8 cellular contexts compared by ENCODE assay signal in the genomic region with DNA sequence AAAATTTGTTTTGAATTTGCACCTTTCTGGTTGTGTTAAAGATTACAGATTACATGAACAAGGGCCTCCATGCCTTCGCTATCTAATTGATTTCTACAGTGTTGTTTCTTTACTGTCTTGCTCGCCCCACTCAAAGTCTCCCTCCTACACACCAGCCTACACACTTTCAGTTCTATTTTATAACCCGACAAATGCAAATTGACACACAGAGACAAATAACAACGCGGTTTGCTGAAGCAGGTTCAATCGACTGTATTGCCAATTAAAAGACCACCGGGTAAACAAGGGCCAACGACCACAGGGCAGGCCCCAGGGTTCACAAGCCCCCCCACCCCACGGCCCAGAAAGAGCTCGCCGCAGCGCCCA. TPM values are rescaled to one million over a fixed set of nuclear protein-coding genes. Genes with fewer than 3 reads are reported as not detected.
DNase-seq lines count a peak whose midpoint lies in the region; ATAC-seq and TF ChIP-seq lines count a peak whose summit lies in the region.

No MANE protein-coding gene starts in this region.

- H3K9me2 ChIP-seq in GM23338 (ENCODE audit: insufficient read depth): no peaks in the 10 kb centered on the region
- H3K9me2 ChIP-seq in hepatocyte (replicated peaks; ENCODE audit: insufficient read depth): no peaks in the 10 kb centered on the region

- H3K4me1 ChIP-seq in GM23338 (ENCODE audit: insufficient read depth): peaks cover 35% of the 10 kb centered on the region
- peaks cover 45% of the 10 kb centered on the region for H3K4me1 ChIP-seq in hepatocyte (ENCODE audit: insufficient read depth)

- no peaks in the 10 kb centered on the region for H3K27me3 ChIP-seq in GM23338 (ENCODE audit: insufficient read depth)
- no peaks in the 10 kb centered on the region for H3K27me3 ChIP-seq in hepatocyte

- peak overlapping the region; percentile 92 for H3K4me3 Mint-ChIP-seq in GM23338
- H3K4me3 Mint-ChIP-seq in WTC11: peak overlapping the region; percentile 100
- peak overlapping the region; percentile 83 for H3K4me3 Mint-ChIP-seq in stimulated activated memory B cell treated with anti-CD40 and anti-IgM and Interleukin-4, amounts not matched to agents 10 μg/mL and 1 μg/mL and 100 μg/mL, for 72 hours

- POLR2A ChIA-PET in WTC11 (lab: Charles Lee): interaction anchor here (0.6 to 2.0 kb wide), 6 partner anchors 33 to 128 kb away, joined by 3 to 7 read pairs (median 6); partner anchors contain the start of genes ASTL and NCAPH

- H3K9me3 ChIP-seq in hepatocyte (ENCODE audit: low read depth): no peaks in the 10 kb centered on the region

- H3K79me2 ChIP-seq in GM23338 (replicated peaks; ENCODE audit: insufficient read depth) (peaks cover 66% of the 10 kb centered on the region), hepatocyte (peaks cover 65% of the 10 kb centered on the region)

- H3K4me1 Mint-ChIP-seq in GM23338 (peaks cover 53% of the 10 kb centered on the region), WTC11 (peaks cover 54% of the 10 kb centered on the region)
- H3K4me1 Mint-ChIP-seq in stimulated activated memory B cell treated with anti-CD40 and anti-IgM and Interleukin-4, amounts not matched to agents 10 μg/mL and 1 μg/mL and 100 μg/mL, for 72 hours: peaks cover 70% of the 10 kb centered on the region

- H3K36me3 ChIP-seq in GM23338 (ENCODE audit: insufficient read depth) (no peaks in the 10 kb centered on the region), hepatocyte (replicated peaks; ENCODE audit: insufficient read depth, low read depth) (no peaks in the 10 kb centered on the region)

- CTCF ChIA-PET in WTC11 (lab: Charles Lee): interaction anchor here (0.6 to 3.4 kb wide), 12 partner anchors 8 to 598 kb away, joined by 3 to 25 read pairs (median 4); partner anchors contain the start of gene ASTL

- 1% methylated on average over 12 of the region's 12 CpGs for WGBS in hepatocyte (ENCODE audit: low lambda C conversion rate, missing lambda C conversion rate)

- H3K36me3 Mint-ChIP-seq in GM23338 (ENCODE audit: low read depth) (peaks cover 16% of the 10 kb centered on the region), WTC11 (peaks cover 14% of the 10 kb centered on the region)
- peaks cover 28% of the 10 kb centered on the region for H3K36me3 Mint-ChIP-seq in stimulated activated memory B cell treated with anti-CD40 and anti-IgM and Interleukin-4, amounts not matched to agents 10 μg/mL and 1 μg/mL and 100 μg/mL, for 72 hours

- H3K9me3 Mint-ChIP-seq in GM23338 (no peaks in the 10 kb centered on the region), WTC11 (no peaks in the 10 kb centered on the region)
- H3K9me3 Mint-ChIP-seq in stimulated activated memory B cell treated with anti-CD40 and anti-IgM and Interleukin-4, amounts not matched to agents 10 μg/mL and 1 μg/mL and 100 μg/mL, for 72 hours: no peaks in the 10 kb centered on the region

- peak overlapping the region; percentile 98 for H3K4me3 ChIP-seq in GM23338
- peak overlapping the region; percentile 65 for H3K4me3 ChIP-seq in hepatocyte

- no peak for TF ChIP-seq CTCF in GM23338 (conservative IDR thresholded peaks at IDR 0.05; ENCODE audit: low read depth in 2 of 2)
- TF ChIP-seq CTCF in WTC11 (IDR thresholded peaks at IDR 0.05): no peak
- TF ChIP-seq CTCF in hepatocyte (IDR thresholded peaks at IDR 0.05; ENCODE audit: poor library complexity): no peak

- H3K27ac ChIP-seq in GM23338 (ENCODE audit: low read depth) (peak overlapping the region; percentile 69; the same call in 1 of the 2 replicates), hepatocyte (peak overlapping the region; percentile 99)

- 0 out of 2 replicates have a peak, but pooled peaks cover 3% of the 10 kb centered on the region for H3F3A ChIP-seq in GM23338 (replicated peaks; ENCODE audit: low read depth)

- no peak for ATAC-seq in GM23338
- ATAC-seq in WTC11: no peak
- peak; percentile 9 for ATAC-seq in stimulated activated memory B cell treated with anti-CD40 and anti-IgM and Interleukin-4, amounts not matched to agents 10 μg/mL and 1 μg/mL and 100 μg/mL, for 72 hours

- H2AFZ ChIP-seq in GM23338: no peak overlapping the region
- peak overlapping the region; percentile 64 for H2AFZ ChIP-seq in hepatocyte

- peaks cover 42% of the 10 kb centered on the region for H4K20me1 ChIP-seq in GM23338 (replicated peaks; ENCODE audit: insufficient read depth)
- H4K20me1 ChIP-seq in hepatocyte (ENCODE audit: insufficient read depth, poor library complexity, severe bottlenecking): peaks cover 50% of the 10 kb centered on the region

- H3K27me3 Mint-ChIP-seq in GM23338 (ENCODE audit: insufficient read depth, low read depth, poor library complexity): peaks cover 5% of the 10 kb centered on the region
- no peaks in the 10 kb centered on the region for H3K27me3 Mint-ChIP-seq in WTC11 (ENCODE audit: low read depth)
- H3K27me3 Mint-ChIP-seq in stimulated activated memory B cell treated with anti-CD40 and anti-IgM and Interleukin-4, amounts not matched to agents 10 μg/mL and 1 μg/mL and 100 μg/mL, for 72 hours: no peaks in the 10 kb centered on the region

- H3K27ac Mint-ChIP-seq in GM23338: peak overlapping the region; percentile 91
- H3K27ac Mint-ChIP-seq in WTC11: peak overlapping the region; percentile 98
- H3K27ac Mint-ChIP-seq in stimulated activated memory B cell treated with anti-CD40 and anti-IgM and Interleukin-4, amounts not matched to agents 10 μg/mL and 1 μg/mL and 100 μg/mL, for 72 hours: peak overlapping the region; percentile 80

- H3K4me2 ChIP-seq in GM23338 (peak overlapping the region; percentile 99), hepatocyte (peak overlapping the region; percentile 91)

- peak; percentile 12 for DNase-seq in Ammon's horn (ENCODE audit: low spot score)
- DNase-seq in GM23338 (ENCODE audit: low spot score): no peak
- no peak for DNase-seq in WTC11 (ENCODE audit: low spot score)
- no peak for DNase-seq in hepatocyte (ENCODE audit: low spot score)
- DNase-seq in NCI-H2171 treated with DMSO at 0.1 percent for 48 hours (lab: John Stamatoyannopoulos, UW): no peak
- no peak for DNase-seq in NCI-H1105 treated with DMSO at 0.1 percent for 48 hours (lab: John Stamatoyannopoulos, UW)
- no peak for DNase-seq in NOMO-1 treated with dmso at 0.1 percent for 144 hours (lab: John Stamatoyannopoulos, UW; ENCODE audit: unreplicated experiment)

TF ChIP-seq in GM23338, 12 proteins besides CTCF, POLR2A, EP300 and RAD21:
- TF ChIP-seq ZNF114 (CRISPR knock-in tag; IDR thresholded peaks at IDR 0.05) (no peak), ETS1 (IDR thresholded peaks at IDR 0.05) (no peak), ZNF331 (CRISPR knock-in tag; IDR thresholded peaks at IDR 0.05; ENCODE audit: low read depth) (no peak), CREB1 (CRISPR knock-in tag; IDR thresholded peaks at IDR 0.05; ENCODE audit: low read depth) (no peak), POLR2AphosphoS5 (IDR thresholded peaks at IDR 0.05; ENCODE audit: low read depth) (no peak), STAT1 (IDR thresholded peaks at IDR 0.05; ENCODE audit: unreplicated experiment) (no peak), EZH2 (IDR thresholded peaks at IDR 0.05; ENCODE audit: low read depth, unreplicated experiment) (no peak)

TF ChIP-seq in WTC11, 78 proteins besides CTCF, POLR2A, EP300 and RAD21:
- TF ChIP-seq ZNF317 (CRISPR knock-in tag; IDR thresholded peaks at IDR 0.05; ENCODE audit: borderline replicate concordance, low read depth) (no peak), IRF2 (CRISPR knock-in tag; IDR thresholded peaks at IDR 0.05; ENCODE audit: borderline replicate concordance, low read depth) (no peak), SP1 (CRISPR knock-in tag; conservative IDR thresholded peaks at IDR 0.05) (no peak), RORB (CRISPR knock-in tag; IDR thresholded peaks at IDR 0.05) (no peak)
TF ChIP-seq in WTC11: peak in this region for 0.

RNA-seq across cellular contexts. Expression of gene STARD7, which starts 0.9 kb away (rescaled TPM):
- total RNA-seq in GM23338 (2014; rRNA removed; shearing (Covaris generic)): 222 TPM in 2 replicates
- polyA plus RNA-seq in GM23338 (2016; fragmentation: Nextera tagmentation; extraction: Ambion mirVana) (72.0 and 72.2 TPM in 2 replicates), hepatocyte (92.8 and 101 TPM in 2 replicates)
- total RNA-seq in WTC11 (2021) (199 to 217 TPM (median 201 TPM) in 3 replicates), hepatocyte (119 and 138 TPM in 2 replicates)

RNA-seq across cellular contexts. Expression of gene TMEM127, which starts 58.0 kb away (rescaled TPM):
- 19.9 and 24.6 TPM in 2 replicates for total RNA-seq in GM23338 (2014; rRNA removed; shearing (Covaris generic))
- polyA plus RNA-seq in GM23338 (2016; fragmentation: Nextera tagmentation; extraction: Ambion mirVana) (4.5 and 4.9 TPM in 2 replicates), hepatocyte (44.4 and 44.5 TPM in 2 replicates)
- total RNA-seq in WTC11 (2021) (22.9 to 25.6 TPM (median 24.7 TPM) in 3 replicates), hepatocyte (32.5 and 33.6 TPM in 2 replicates)

RNA-seq across cellular contexts. Expression of gene CIAO1, which starts 58.3 kb away (rescaled TPM):
- 87.0 and 119 TPM in 2 replicates for total RNA-seq in GM23338 (2014; rRNA removed; shearing (Covaris generic))
- 44.1 and 48.8 TPM in 2 replicates for polyA plus RNA-seq in GM23338 (2016; fragmentation: Nextera tagmentation; extraction: Ambion mirVana)
- total RNA-seq in WTC11 (2021): 71.9 to 82.8 TPM (median 72.0 TPM) in 3 replicates
- 90.1 and 96.4 TPM in 2 replicates for total RNA-seq in hepatocyte
- 66.9 and 71.2 TPM in 2 replicates for polyA plus RNA-seq in hepatocyte
